In the genomic region with DNA sequence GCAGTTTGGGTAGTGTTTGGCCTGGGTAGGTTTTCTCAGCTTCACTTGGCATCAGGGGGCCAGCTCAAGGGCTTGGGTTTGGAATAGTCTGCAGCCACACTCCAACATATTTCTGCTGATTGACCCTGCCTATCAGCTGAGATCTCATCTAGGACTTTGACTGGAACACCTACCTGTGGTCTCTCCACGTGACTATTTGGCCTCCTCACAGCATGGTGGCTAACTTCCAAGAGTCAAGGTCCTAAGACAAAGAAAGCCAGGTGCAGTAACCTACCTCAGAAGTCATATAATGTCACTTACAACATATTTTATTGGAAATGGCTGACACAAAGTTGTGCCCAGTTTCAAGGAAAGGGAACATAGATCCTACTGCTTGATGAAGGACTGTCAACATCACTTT, we compare ENCODE assay signal across 27 cellular contexts.
"Had no signal": no experiment of that assay in that cellular context is flagged by ENCODE, and none has a peak within 500 bp of the region (broad histone marks: within the 10 kb centered on the region; RNA-seq: fewer than 3 reads in every experiment).

No MANE protein-coding gene starts in this region.

- DNase-seq: naive thymus-derived CD4-positive, alpha-beta T cell; natural killer cell; occipital lobe; ovary; posterior cingulate gyrus; psoas muscle; right cardiac atrium; right lobe of liver; sigmoid colon; spleen; stimulated activated CD4-positive, alpha-beta T cell treated with anti-CD3 and anti-CD28 coated beads, Interleukin-12 subunit alpha, Interleukin-12 subunit beta, amount 100 ng/mL, for 4 hours; stimulated activated CD4-positive, alpha-beta T cell treated with anti-CD3 and anti-CD28 coated beads, Interleukin-1b, Interleukin-23, amount 100 ng/mL, for 48 hours; stimulated activated CD4-positive, alpha-beta T cell treated with anti-CD3 and anti-CD28 coated beads, Interleukin-4, amount 100 ng/mL, for 1 hour; stimulated activated CD4-positive, alpha-beta T cell treated with anti-CD3 and anti-CD28 coated beads, Interleukin-4, amount 100 ng/mL, for 4 hours; stimulated activated CD8-positive, alpha-beta memory T cell treated with anti-CD3 and anti-CD28 coated beads, Interleukin-4, amount 100 ng/mL, for 48 hours; stimulated activated naive CD4-positive, alpha-beta T cell; stimulated activated naive CD8-positive, alpha-beta T cell treated with anti-CD3 and anti-CD28 coated beads, Interleukin-15, amount 100 ng/mL, for 72 hours; stimulated activated naive CD8-positive, alpha-beta T cell treated with anti-CD3 and anti-CD28 coated beads, Interleukin-15, Interleukin-2, amounts not matched to agents 100 U/mL and 50 U/mL, for 24 hours; thyroid gland; trophoblast cell; upper lobe of left lung had no signal

- H3K9ac ChIP-seq: neural progenitor cell, parathyroid adenoma had no signal

- H3K27me3 ChIP-seq: neural progenitor cell, ovary, right lobe of liver, sigmoid colon, spleen, thyroid gland, upper lobe of left lung, vagina had no signal

- H3K4me1 ChIP-seq: parathyroid adenoma, psoas muscle, right lobe of liver, spleen, thyroid gland, upper lobe of left lung, vagina had no signal

- H3K9me3 ChIP-seq: ovary, psoas muscle, right lobe of liver, sigmoid colon, spleen, thoracic aorta, thyroid gland, upper lobe of left lung, vagina had no signal

- H3K27ac ChIP-seq: neural progenitor cell, ovary, parathyroid adenoma, psoas muscle, right lobe of liver, sigmoid colon, spleen, thoracic aorta, thyroid gland, upper lobe of left lung, vagina had no signal

- H3K36me3 ChIP-seq: neural progenitor cell, ovary, right lobe of liver, sigmoid colon, spleen, thoracic aorta, thyroid gland, upper lobe of left lung, vagina had no signal

- H3K4me3 ChIP-seq: neural progenitor cell, ovary, psoas muscle, right lobe of liver, sigmoid colon, smooth muscle cell, spleen, thoracic aorta, thyroid gland, upper lobe of left lung, vagina had no signal

- ATAC-seq: naive thymus-derived CD4-positive, alpha-beta T cell; natural killer cell; psoas muscle; right cardiac atrium; right lobe of liver; stimulated activated memory B cell treated with anti-CD40 and anti-IgM and Interleukin-4, amounts not matched to agents 10 μg/mL and 1 μg/mL and 100 μg/mL, for 72 hours; stimulated activated naive CD8-positive, alpha-beta T cell treated with anti-CD3 and anti-CD28 coated beads, Interleukin-15, amount 100 ng/mL, for 72 hours; stimulated activated naive CD8-positive, alpha-beta T cell treated with anti-CD3 and anti-CD28 coated beads, Interleukin-15, Interleukin-2, amounts not matched to agents 100 U/mL and 50 U/mL, for 24 hours had no signal
